In the genomic region with DNA sequence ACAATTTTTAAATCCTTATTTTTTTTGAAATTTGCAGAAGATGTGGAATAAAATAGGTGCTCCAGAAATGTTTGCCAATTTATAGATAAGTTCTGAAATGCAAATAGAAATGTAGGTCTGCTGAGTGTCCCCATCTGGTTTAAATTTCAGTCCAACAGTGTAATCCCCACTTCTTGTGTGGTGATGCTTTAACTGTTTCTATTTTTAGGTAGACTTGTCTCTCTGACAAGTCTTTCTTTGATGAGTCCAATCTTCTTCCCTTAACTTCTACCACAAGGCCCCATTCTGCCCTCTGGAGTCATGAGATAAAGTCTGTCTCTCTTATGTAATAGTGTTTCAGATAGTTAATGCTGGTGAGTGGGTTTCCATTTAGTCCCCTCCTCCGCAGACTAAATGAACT, we compare ENCODE assay signal across 21 cellular contexts.
DNase-seq lines count a peak whose midpoint lies in the region; ATAC-seq and TF ChIP-seq lines count a peak whose summit lies in the region.
"Had no signal": no experiment of that assay in that cellular context is flagged by ENCODE, and none has a peak within 500 bp of the region (broad histone marks: within the 10 kb centered on the region; RNA-seq: fewer than 3 reads in every experiment).

No MANE protein-coding gene starts in this region.

- H3K36me3 ChIP-seq in BJ (ENCODE audit: control insufficient read depth, insufficient read depth, low read length) = no peaks in the 10 kb centered on the region
- H3K36me3 ChIP-seq in brain microvascular endothelial cell (replicated peaks) = no peaks in the 10 kb centered on the region
- H3K36me3 ChIP-seq in mesodermal cell (ENCODE audit: control insufficient read depth, insufficient read depth, low read length) = no peaks in the 10 kb centered on the region
- H3K36me3 ChIP-seq: right atrium auricular region, tibial artery had no signal

- H3K4me3 Mint-ChIP-seq in HFFc6 = peak overlapping the region; percentile 38
- H3K4me3 Mint-ChIP-seq: stimulated activated effector memory CD8-positive, alpha-beta T cell treated with anti-CD3 and anti-CD28 coated beads, Interleukin-12 subunit alpha, Interleukin-12 subunit beta, amount 100 ng/mL, for 72 hours; T-helper 17 cell had no signal

- no peak for ATAC-seq in GM21367 (IDR thresholded peaks at IDR 0.05; ENCODE audit: unreplicated experiment)
- no peak for ATAC-seq in GM21526 (IDR thresholded peaks at IDR 0.05; ENCODE audit: low FRiP score, unreplicated experiment)
- no peak for ATAC-seq in GM18909 (IDR thresholded peaks at IDR 0.05; ENCODE audit: poor library complexity, unreplicated experiment)
- ATAC-seq: left lobe of liver; stimulated activated effector memory CD8-positive, alpha-beta T cell treated with anti-CD3 and anti-CD28 coated beads, Interleukin-12 subunit alpha, Interleukin-12 subunit beta, amount 100 ng/mL, for 72 hours; T-helper 17 cell had no signal

- H3K4me3 ChIP-seq in BJ (ENCODE audit: low read depth, low read length) (no peak overlapping the region), brain microvascular endothelial cell (ENCODE audit: low read depth, low read length) (no peak overlapping the region), mesodermal cell (ENCODE audit: extremely low read depth, insufficient read depth, low read length, poor library complexity, severe bottlenecking) (no peak overlapping the region)
- H3K4me3 ChIP-seq: right atrium auricular region, tibial artery had no signal

- peaks cover 5% of the 10 kb centered on the region for H3K4me1 ChIP-seq in mesodermal cell (ENCODE audit: control insufficient read depth, insufficient read depth, low read length, poor library complexity, severe bottlenecking)

- peak overlapping the region; percentile 77 for H3K27ac Mint-ChIP-seq in HFFc6
- H3K27ac Mint-ChIP-seq: stimulated activated effector memory CD8-positive, alpha-beta T cell treated with anti-CD3 and anti-CD28 coated beads, Interleukin-12 subunit alpha, Interleukin-12 subunit beta, amount 100 ng/mL, for 72 hours; T-helper 17 cell had no signal

- WGBS in mesodermal cell (ENCODE audit: insufficient coverage in 2 of 2), 2 experiments = no CpG with 5 or more reads among the region's 1 CpG

- H3K9me3 Mint-ChIP-seq in HFFc6 = no peaks in the 10 kb centered on the region
- H3K9me3 Mint-ChIP-seq: stimulated activated effector memory CD8-positive, alpha-beta T cell treated with anti-CD3 and anti-CD28 coated beads, Interleukin-12 subunit alpha, Interleukin-12 subunit beta, amount 100 ng/mL, for 72 hours had no signal

- no peaks in the 10 kb centered on the region for H3K27me3 Mint-ChIP-seq in HFFc6 (ENCODE audit: insufficient read depth)
- H3K27me3 Mint-ChIP-seq: T-helper 17 cell had no signal

- TF ChIP-seq CTCF in BJ (IDR thresholded peaks at IDR 0.05; ENCODE audit: insufficient read depth, low read depth, low read length) = no peak
- no peak for TF ChIP-seq CTCF in HFFc6 (IDR thresholded peaks at IDR 0.05)
- no peak for TF ChIP-seq CTCF in brain microvascular endothelial cell (IDR thresholded peaks at IDR 0.05; ENCODE audit: low read depth, low read length, missing control alignments)

- H3K36me3 Mint-ChIP-seq in HFFc6 (ENCODE audit: low read depth) = no peaks in the 10 kb centered on the region
- H3K36me3 Mint-ChIP-seq: stimulated activated effector memory CD8-positive, alpha-beta T cell treated with anti-CD3 and anti-CD28 coated beads, Interleukin-12 subunit alpha, Interleukin-12 subunit beta, amount 100 ng/mL, for 72 hours had no signal

- CTCF ChIA-PET in BJ (lab: Yijun Ruan, JAX) = interaction anchor here (0.6 to 1.2 kb wide), 2 partner anchors 8 to 139 kb away, joined by 3 to 4 read pairs; no protein-coding TSS in a partner anchor

- H3K27ac ChIP-seq in brain microvascular endothelial cell (peak overlapping the region; percentile 73), mesodermal cell (ENCODE audit: low read depth, low read length, severe bottlenecking) (peak overlapping the region; percentile 83)
- H3K27ac ChIP-seq: tibial artery, VCaP had no signal

- peaks cover 38% of the 10 kb centered on the region for H3K4me1 Mint-ChIP-seq in HFFc6 (ENCODE audit: low read depth)
- H3K4me1 Mint-ChIP-seq: stimulated activated effector memory CD8-positive, alpha-beta T cell treated with anti-CD3 and anti-CD28 coated beads, Interleukin-12 subunit alpha, Interleukin-12 subunit beta, amount 100 ng/mL, for 72 hours; T-helper 17 cell had no signal

- no peaks in the 10 kb centered on the region for H3K27me3 ChIP-seq in BJ (ENCODE audit: control insufficient read depth, insufficient read depth, low read length)
- no peaks in the 10 kb centered on the region for H3K27me3 ChIP-seq in brain microvascular endothelial cell (replicated peaks)
- H3K27me3 ChIP-seq: right atrium auricular region, tibial artery had no signal

- POLR2A ChIA-PET in BJ (lab: Charles Lee) = no interaction called here

- in situ Hi-C loops in brain microvascular endothelial cell (cut with HindIII; ENCODE audit: low pct_ligation_motif_present, low sequenced_read_pairs) = no loop called here

- peak; percentile 37 for DNase-seq in BJ (ENCODE audit: low read depth)
- DNase-seq in HFFc6 = peak; percentile 43
- DNase-seq in brain microvascular endothelial cell = no peak
- DNase-seq in activated CD4-positive, alpha-beta T cell treated with anti-CD3 and anti-CD28 coated beads, Interleukin-2, amount 50 U/mL, for 48 hours = no peak
- DNase-seq: AML-193, aorta, COR-L47, H7, NCI-H1105 treated with DMSO at 0.1 percent for 48 hours, NCI-H524 treated with DMSO at 0.1 percent for 48 hours, occipital lobe, T-helper 17 cell, tibial artery had no signal

- H3K9me3 ChIP-seq in mesodermal cell (ENCODE audit: control insufficient read depth, low read length) = no peaks in the 10 kb centered on the region
- H3K9me3 ChIP-seq: tibial artery had no signal

Comparison
In these comparisons a context has a peak if more than half of its experiments do, and no peak if none do; other contexts are left out.
1. DNase-seq: peak in BJ (single experiment) and HFFc6 (single experiment); none in brain microvascular endothelial cell (single experiment) and activated CD4-positive, alpha-beta T cell treated with anti-CD3 and anti-CD28 coated beads, Interleukin-2, amount 50 U/mL, for 48 hours (0 of 2).